Comparison of ENCODE assay signal across 17 cellular contexts in genomic region chr17:15240617-15241016, GRCh38. TPM values are rescaled to one million over a fixed set of nuclear protein-coding genes. Genes with fewer than 3 reads are reported as not detected.
"Had no signal": no experiment of that assay in that cellular context is flagged by ENCODE, and none has a peak within 500 bp of the region (broad histone marks: within the 10 kb centered on the region; RNA-seq: fewer than 3 reads in every experiment).

No MANE protein-coding gene starts in this region.

- ATAC-seq: activated T-helper 17 cell treated with anti-CD3 and anti-CD28 coated beads, Interleukin-2, amount 50 U/mL, for 72 hours; left lobe of liver; right lobe of liver; stimulated activated naive B cell treated with anti-CD40 and anti-IgM and Interleukin-4, amounts not matched to agents 10 μg/mL and 1 μg/mL and 100 μg/mL, for 72 hours; WTC11 had no signal

- H3K36me3 ChIP-seq: neutrophil, ovary, right lobe of liver had no signal

- H3K4me3 ChIP-seq: ovary, prostate gland, right lobe of liver, testis had no signal

- DNase-seq: activated CD8-positive, alpha-beta memory T cell treated with anti-CD3 and anti-CD28 coated beads for 24 hours; activated CD8-positive, alpha-beta memory T cell treated with anti-CD3 and anti-CD28 coated beads, Interleukin-2, amount 50 U/mL, for 4 hours; activated T-cell treated with anti-CD3 and anti-CD28 coated beads, Interleukin-2, amount 50 U/mL, for 24 hours; mammary epithelial cell; ovary; right lobe of liver; stimulated activated CD4-positive, alpha-beta T cell treated with anti-CD3 and anti-CD28 coated beads, Interleukin-2, amount 100 ng/mL, for 48 hours; stimulated activated CD8-positive, alpha-beta memory T cell treated with anti-CD3 and anti-CD28 coated beads, Interleukin-4, amount 100 ng/mL, for 48 hours; stimulated activated naive B cell treated with anti-CD40 and anti-IgM and Interleukin-4, amounts not matched to agents 10 μg/mL and 1 μg/mL and 100 μg/mL, for 72 hours; T1000; testis had no signal

- H3K9me3 ChIP-seq: neutrophil, ovary, prostate gland, right lobe of liver, testis had no signal

- H3K27ac ChIP-seq: epithelial cell of prostate, neutrophil, ovary, prostate gland, right lobe of liver, testis had no signal

- H3K4me1 ChIP-seq: prostate gland, testis had no signal

- H3K27me3 ChIP-seq: ovary, right lobe of liver, testis had no signal

RNA-seq across cellular contexts. Expression of gene PMP22, which starts 24.5 kb away (rescaled TPM):
- total RNA-seq: activated T-helper 17 cell treated with anti-CD3 and anti-CD28 coated beads, Interleukin-2, amount 50 U/mL, for 72 hours had no signal
